In genomic region chr7:106100863-106101262, GRCh38 we compare ENCODE assay signal across 18 cellular contexts. TPM values are rescaled to one million over a fixed set of nuclear protein-coding genes. Genes with fewer than 3 reads are reported as not detected.
DNase-seq lines count a peak whose midpoint lies in the region; ATAC-seq, FAIRE-seq and TF ChIP-seq lines count a peak whose summit lies in the region.
"Had no signal": no experiment of that assay in that cellular context is flagged by ENCODE, and none has a peak within 500 bp of the region (broad histone marks: within the 10 kb centered on the region; RNA-seq: fewer than 3 reads in every experiment).

No MANE protein-coding gene starts in this region.

- no peaks in the 10 kb centered on the region for H3K9me3 Mint-ChIP-seq in activated naive CD8-positive, alpha-beta T cell (ENCODE audit: low read depth)
- no peaks in the 10 kb centered on the region for H3K9me3 Mint-ChIP-seq in activated naive CD8-positive, alpha-beta T cell treated with anti-CD3 and anti-CD28 coated beads, Interleukin-2, amount 50 U/mL, for 24 hours
- H3K9me3 Mint-ChIP-seq in WTC11 = no peaks in the 10 kb centered on the region
- peaks cover 0 to 1% of the 10 kb centered on the region in 2 donors for H3K9me3 Mint-ChIP-seq in stimulated activated naive B cell treated with anti-CD40 and anti-IgM and Interleukin-4, amounts not matched to agents 10 μg/mL and 1 μg/mL and 100 μg/mL, for 72 hours

- H4K20me1 ChIP-seq in keratinocyte (ENCODE audit: control insufficient read depth, extremely low read depth, insufficient read depth, low read length) = peaks cover 10% of the 10 kb centered on the region

- H3K79me2 ChIP-seq in keratinocyte (ENCODE audit: control insufficient read depth, insufficient read depth, low read length) = peaks cover 87% of the 10 kb centered on the region

- no peak overlapping the region for H3K9ac ChIP-seq in keratinocyte (ENCODE audit: control insufficient read depth, extremely low read depth, insufficient read depth, low read length)

- no peak overlapping the region for H3K4me2 ChIP-seq in keratinocyte (ENCODE audit: control insufficient read depth, extremely low read depth, insufficient read depth, low read depth, low read length)

- intact Hi-C loops in ascending aorta (cut with DNase I) = no loop called here

- H3K4me3 ChIP-seq in keratinocyte (ENCODE audit: control insufficient read depth in 2 of 3, extremely low read depth in 1 of 3, insufficient read depth in 2 of 3, low read depth in 1 of 3, low read length in 3 of 3) (no peak overlapping the region), ascending aorta (no peak overlapping the region)
- H3K4me3 ChIP-seq: upper lobe of right lung had no signal

- H3K4me3 Mint-ChIP-seq in activated naive CD8-positive, alpha-beta T cell = no peak overlapping the region
- no peak overlapping the region for H3K4me3 Mint-ChIP-seq in activated naive CD8-positive, alpha-beta T cell treated with anti-CD3 and anti-CD28 coated beads, Interleukin-2, amount 50 U/mL, for 24 hours
- H3K4me3 Mint-ChIP-seq in WTC11 = no peak overlapping the region
- no peak overlapping the region for H3K4me3 Mint-ChIP-seq in stimulated activated naive B cell treated with anti-CD40 and anti-IgM and Interleukin-4, amounts not matched to agents 10 μg/mL and 1 μg/mL and 100 μg/mL, for 72 hours

- DNase-seq in activated naive CD8-positive, alpha-beta T cell treated with anti-CD3 and anti-CD28 coated beads, Interleukin-2, amount 50 U/mL, for 24 hours = no peak
- DNase-seq in WTC11 (ENCODE audit: low spot score) (no peak), keratinocyte (ENCODE audit: low read depth, low spot score) (no peak), ascending aorta (ENCODE audit: low spot score in 2 of 2) (no peak)
- no peak for DNase-seq in stimulated activated naive B cell treated with anti-CD40 and anti-IgM and Interleukin-4, amounts not matched to agents 10 μg/mL and 1 μg/mL and 100 μg/mL, for 72 hours
- DNase-seq: activated effector memory CD4-positive, alpha-beta T cell treated with Interleukin-2 at 50 U/mL for 16 hours; C1 segment of cervical spinal cord; foreskin melanocyte; mammary epithelial cell; NCI-H1694; stimulated activated naive CD4-positive, alpha-beta T cell; upper lobe of right lung had no signal

- H3K36me3 ChIP-seq in keratinocyte (ENCODE audit: control insufficient read depth in 2 of 2, extremely low read depth in 1 of 2, insufficient read depth in 2 of 2, low read length in 2 of 2) (peaks cover 0 to 4% of the 10 kb centered on the region in 2 experiments), ascending aorta (peaks cover 10 to 22% of the 10 kb centered on the region in 2 donors)

- no peak for TF ChIP-seq CTCF in WTC11 (IDR thresholded peaks at IDR 0.05)
- TF ChIP-seq CTCF in keratinocyte (optimal IDR thresholded peaks at IDR 0.05 in 1 of 3, IDR thresholded peaks at IDR 0.05 in 1 of 3, conservative IDR thresholded peaks at IDR 0.05 in 1 of 3; ENCODE audit: extremely low read depth in 1 of 3, insufficient read depth in 2 of 3, low read length in 3 of 3) = no peak
- no peak for TF ChIP-seq CTCF in ascending aorta (IDR thresholded peaks at IDR 0.05)

- no peaks in the 10 kb centered on the region for H3K27me3 Mint-ChIP-seq in activated naive CD8-positive, alpha-beta T cell
- H3K27me3 Mint-ChIP-seq in activated naive CD8-positive, alpha-beta T cell treated with anti-CD3 and anti-CD28 coated beads, Interleukin-2, amount 50 U/mL, for 24 hours = no peaks in the 10 kb centered on the region
- H3K27me3 Mint-ChIP-seq in WTC11 (ENCODE audit: low read depth) = no peaks in the 10 kb centered on the region
- H3K27me3 Mint-ChIP-seq in stimulated activated naive B cell treated with anti-CD40 and anti-IgM and Interleukin-4, amounts not matched to agents 10 μg/mL and 1 μg/mL and 100 μg/mL, for 72 hours = no peaks in the 10 kb centered on the region
- H3K27me3 Mint-ChIP-seq: progenitor cell of endocrine pancreas had no signal

- peaks cover 5% of the 10 kb centered on the region for H3K36me3 Mint-ChIP-seq in activated naive CD8-positive, alpha-beta T cell
- H3K36me3 Mint-ChIP-seq in activated naive CD8-positive, alpha-beta T cell treated with anti-CD3 and anti-CD28 coated beads, Interleukin-2, amount 50 U/mL, for 24 hours (ENCODE audit: low read depth) = peaks cover 13% of the 10 kb centered on the region
- peaks cover 11% of the 10 kb centered on the region for H3K36me3 Mint-ChIP-seq in WTC11
- H3K36me3 Mint-ChIP-seq in stimulated activated naive B cell treated with anti-CD40 and anti-IgM and Interleukin-4, amounts not matched to agents 10 μg/mL and 1 μg/mL and 100 μg/mL, for 72 hours = peaks cover 24 to 48% of the 10 kb centered on the region in 2 donors

- FAIRE-seq in keratinocyte (lab: Jason Lieb, UNC) = peak; percentile 20
- FAIRE-seq: colon had no signal

- H3K4me1 Mint-ChIP-seq in activated naive CD8-positive, alpha-beta T cell (ENCODE audit: low read depth) = peaks cover 64% of the 10 kb centered on the region
- H3K4me1 Mint-ChIP-seq in activated naive CD8-positive, alpha-beta T cell treated with anti-CD3 and anti-CD28 coated beads, Interleukin-2, amount 50 U/mL, for 24 hours = peaks cover 62% of the 10 kb centered on the region
- peaks cover 26% of the 10 kb centered on the region for H3K4me1 Mint-ChIP-seq in WTC11
- H3K4me1 Mint-ChIP-seq in stimulated activated naive B cell treated with anti-CD40 and anti-IgM and Interleukin-4, amounts not matched to agents 10 μg/mL and 1 μg/mL and 100 μg/mL, for 72 hours = peaks cover 45 to 74% of the 10 kb centered on the region in 2 donors

- H3K27me3 ChIP-seq in keratinocyte (ENCODE audit: control insufficient read depth, extremely low read depth, insufficient read depth, low read length) (no peaks in the 10 kb centered on the region), ascending aorta (no peaks in the 10 kb centered on the region)
- H3K27me3 ChIP-seq: upper lobe of right lung had no signal

- POLR2A ChIA-PET in WTC11 (lab: Charles Lee) = no interaction called here

- dilution Hi-C loops in keratinocyte (cut with MboI; ENCODE audit: extremely low pct_ligation_motif_present, low sequenced_read_pairs) = no loop called here

- H2AFZ ChIP-seq in keratinocyte (ENCODE audit: control insufficient read depth, low read length) = no peak overlapping the region

- no peak for ATAC-seq in activated naive CD8-positive, alpha-beta T cell treated with anti-CD3 and anti-CD28 coated beads, Interleukin-2, amount 50 U/mL, for 24 hours
- ATAC-seq in WTC11 = no peak
- ATAC-seq in stimulated activated naive B cell treated with anti-CD40 and anti-IgM and Interleukin-4, amounts not matched to agents 10 μg/mL and 1 μg/mL and 100 μg/mL, for 72 hours (replicated peaks) = no peak
- no peak for ATAC-seq in HG03460 (IDR thresholded peaks at IDR 0.05; ENCODE audit: unreplicated experiment)
- no peak for ATAC-seq in GM19023 (IDR thresholded peaks at IDR 0.05; ENCODE audit: unreplicated experiment)
- ATAC-seq: HCT116, upper lobe of right lung had no signal

- H3K4me1 ChIP-seq in keratinocyte (ENCODE audit: control insufficient read depth, extremely low read depth, insufficient read depth, low read length) (peaks cover 12% of the 10 kb centered on the region), ascending aorta (no peaks in the 10 kb centered on the region)

- peak overlapping the region; percentile 36 for H3K27ac Mint-ChIP-seq in activated naive CD8-positive, alpha-beta T cell
- no peak overlapping the region for H3K27ac Mint-ChIP-seq in activated naive CD8-positive, alpha-beta T cell treated with anti-CD3 and anti-CD28 coated beads, Interleukin-2, amount 50 U/mL, for 24 hours
- H3K27ac Mint-ChIP-seq in WTC11 = peak overlapping the region; percentile 44
- peak overlapping the region; percentile 49 for H3K27ac Mint-ChIP-seq in stimulated activated naive B cell treated with anti-CD40 and anti-IgM and Interleukin-4, amounts not matched to agents 10 μg/mL and 1 μg/mL and 100 μg/mL, for 72 hours
- H3K27ac Mint-ChIP-seq: progenitor cell of endocrine pancreas had no signal

- peak overlapping the region; percentile 18 for H3K27ac ChIP-seq in keratinocyte (ENCODE audit: control insufficient read depth, insufficient read depth, low read length)
- H3K27ac ChIP-seq in ascending aorta = no peak overlapping the region
- H3K27ac ChIP-seq: upper lobe of right lung had no signal

- H3K9me1 ChIP-seq in keratinocyte (ENCODE audit: control insufficient read depth, extremely low read depth, insufficient read depth, low read length) = no peaks in the 10 kb centered on the region

- CTCF ChIA-PET in WTC11 (lab: Charles Lee) = interaction anchor here (1.8 kb wide), 1 partner anchor 53 kb away, joined by 5 read pairs; no protein-coding TSS in a partner anchor

- no peaks in the 10 kb centered on the region for H3K9me3 ChIP-seq in keratinocyte (ENCODE audit: control insufficient read depth, low read depth, low read length)
- no peaks in the 10 kb centered on the region for H3K9me3 ChIP-seq in ascending aorta
- H3K9me3 ChIP-seq: upper lobe of right lung had no signal

TF ChIP-seq in WTC11, 78 proteins besides CTCF, POLR2A, EP300 and RAD21 (continues in another document):
- no peak for TF ChIP-seq ZNF671 (CRISPR knock-in tag; IDR thresholded peaks at IDR 0.05)
- no peak for TF ChIP-seq SP1 (CRISPR knock-in tag; conservative IDR thresholded peaks at IDR 0.05)
- TF ChIP-seq, protein P1, sequence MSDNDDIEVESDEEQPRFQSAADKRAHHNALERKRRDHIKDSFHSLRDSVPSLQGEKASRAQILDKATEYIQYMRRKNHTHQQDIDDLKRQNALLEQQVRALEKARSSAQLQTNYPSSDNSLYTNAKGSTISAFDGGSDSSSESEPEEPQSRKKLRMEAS (CRISPR knock-in tag; IDR thresholded peaks at IDR 0.05) = no peak
- no peak for TF ChIP-seq E2F4 (CRISPR knock-in tag; IDR thresholded peaks at IDR 0.05; ENCODE audit: borderline replicate concordance, low read depth)
- no peak for TF ChIP-seq ZNF232 (CRISPR knock-in tag; IDR thresholded peaks at IDR 0.05)

RNA-seq across cellular contexts. Expression of gene SYPL1, which starts 11.2 kb away (rescaled TPM):
- total RNA-seq in WTC11 (2021) = 48.5 to 54.8 TPM (median 49.6 TPM) in 3 replicates
- polyA plus RNA-seq in keratinocyte = 152 to 254 TPM (median 169 TPM) in 3 replicates
- 23.2 TPM for polyA plus RNA-seq in keratinocyte (2011; ENCODE audit: low read depth)
- 84.0 and 178 TPM in 2 replicates for polyA plus RNA-seq in keratinocyte (2011; cell fraction: cytosol; rRNA removed)
- 192 and 248 TPM in 2 replicates for polyA plus RNA-seq in keratinocyte (2011; cell fraction: nucleus; rRNA removed)
- 104 and 146 TPM in 2 replicates for polyA plus RNA-seq in keratinocyte (2012; ENCODE audit: low replicate concordance)
- 60.7 to 198 TPM (median 188 TPM) in 3 replicates for polyA minus RNA-seq in keratinocyte
- 101 TPM for polyA minus RNA-seq in keratinocyte (2011; cell fraction: cytosol; rRNA and poly(A)+ RNA removed)
- polyA minus RNA-seq in keratinocyte (2011; cell fraction: nucleus; rRNA and poly(A)+ RNA removed) = 91.1 and 162 TPM in 2 replicates
- total RNA-seq in ascending aorta = 17.5 TPM
